In the genomic region with DNA sequence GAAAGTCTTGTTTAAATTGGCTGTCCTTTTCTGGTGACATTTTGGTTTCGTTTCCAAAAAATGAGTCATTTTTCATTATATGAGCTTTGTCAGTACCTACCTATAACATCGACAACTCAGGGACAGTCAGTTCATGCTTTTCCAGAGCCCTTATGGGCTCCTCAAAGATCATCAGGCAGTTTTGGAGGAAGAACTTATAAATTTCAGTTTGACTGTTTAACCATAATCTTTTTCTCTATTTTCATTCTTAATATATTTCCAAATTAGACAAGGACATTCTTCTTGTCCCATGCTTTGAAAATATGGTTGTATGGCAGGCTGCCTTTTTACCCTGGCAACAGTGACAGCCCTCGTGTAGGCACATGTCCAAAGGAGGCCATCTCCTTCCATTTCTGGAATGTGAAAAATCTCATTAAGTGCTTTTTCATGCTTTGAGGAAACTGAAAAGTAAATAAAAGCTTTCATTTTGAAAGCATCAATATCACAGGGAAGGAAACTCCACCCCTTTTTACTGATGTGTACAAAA, we compare ENCODE assay signal across 3 cellular contexts.
TF ChIP-seq lines count a peak whose summit lies in the region.

No MANE protein-coding gene starts in this region.

TF ChIP-seq in HEK293, 187 proteins besides CTCF, POLR2A, EP300 and RAD21:
- TF ChIP-seq, protein P1, sequence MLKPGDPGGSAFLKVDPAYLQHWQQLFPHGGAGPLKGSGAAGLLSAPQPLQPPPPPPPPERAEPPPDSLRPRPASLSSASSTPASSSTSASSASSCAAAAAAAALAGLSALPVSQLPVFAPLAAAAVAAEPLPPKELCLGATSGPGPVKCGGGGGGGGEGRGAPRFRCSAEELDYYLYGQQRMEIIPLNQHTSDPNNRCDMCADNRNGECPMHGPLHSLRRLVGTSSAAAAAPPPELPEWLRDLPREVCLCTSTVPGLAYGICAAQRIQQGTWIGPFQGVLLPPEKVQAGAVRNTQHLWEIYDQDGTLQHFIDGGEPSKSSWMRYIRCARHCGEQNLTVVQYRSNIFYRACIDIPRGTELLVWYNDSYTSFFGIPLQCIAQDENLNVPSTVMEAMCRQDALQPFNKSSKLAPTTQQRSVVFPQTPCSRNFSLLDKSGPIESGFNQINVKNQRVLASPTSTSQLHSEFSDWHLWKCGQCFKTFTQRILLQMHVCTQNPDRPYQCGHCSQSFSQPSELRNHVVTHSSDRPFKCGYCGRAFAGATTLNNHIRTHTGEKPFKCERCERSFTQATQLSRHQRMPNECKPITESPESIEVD (tag by site-specific recombination; IDR thresholded peaks at IDR 0.05): 0 out of 2 replicates have a peak, but pooled peaks have one; percentile 43
- no peak for TF ChIP-seq ZNF791 (tag by site-specific recombination; IDR thresholded peaks at IDR 0.05)

TF ChIP-seq in endothelial cell of umbilical vein, 7 proteins besides CTCF, POLR2A, EP300 and RAD21:
- peak; percentile 4 for TF ChIP-seq FOS (IDR thresholded peaks at IDR 0.05; ENCODE audit: borderline replicate concordance, insufficient read depth, low read length)
- no peak for TF ChIP-seq GATA2 (IDR thresholded peaks at IDR 0.05; ENCODE audit: insufficient read depth, insufficient read length, low read depth, low read length)
- no peak for TF ChIP-seq POLR2AphosphoS5 (IDR thresholded peaks at IDR 0.05; ENCODE audit: insufficient read depth, low read depth, low read length)
- TF ChIP-seq EZH2 (IDR thresholded peaks at IDR 0.05; ENCODE audit: borderline replicate concordance, low read depth, low read length, severe bottlenecking): no peak
- TF ChIP-seq, protein P2, sequence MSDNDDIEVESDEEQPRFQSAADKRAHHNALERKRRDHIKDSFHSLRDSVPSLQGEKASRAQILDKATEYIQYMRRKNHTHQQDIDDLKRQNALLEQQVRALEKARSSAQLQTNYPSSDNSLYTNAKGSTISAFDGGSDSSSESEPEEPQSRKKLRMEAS (IDR thresholded peaks at IDR 0.05; ENCODE audit: insufficient read depth, insufficient read length): no peak
- no peak for TF ChIP-seq MYC (IDR thresholded peaks at IDR 0.05; ENCODE audit: low read depth, low read length)
- TF ChIP-seq JUN (IDR thresholded peaks at IDR 0.05; ENCODE audit: borderline replicate concordance, insufficient read depth, insufficient read length, low read depth): no peak

TF ChIP-seq in WTC11, 78 proteins besides CTCF, POLR2A, EP300 and RAD21:
- TF ChIP-seq USF2 (CRISPR knock-in tag; IDR thresholded peaks at IDR 0.05) (no peak), TP53 (CRISPR knock-in tag; IDR thresholded peaks at IDR 0.05) (no peak), ELF4 (CRISPR knock-in tag; IDR thresholded peaks at IDR 0.05; ENCODE audit: low read depth) (no peak), FOXJ3 (CRISPR knock-in tag; IDR thresholded peaks at IDR 0.05; ENCODE audit: borderline replicate concordance) (no peak), NFYB (CRISPR knock-in tag; conservative IDR thresholded peaks at IDR 0.05; ENCODE audit: low read depth) (no peak), EMX1 (CRISPR knock-in tag; IDR thresholded peaks at IDR 0.05) (no peak), JAZF1 (CRISPR knock-in tag; IDR thresholded peaks at IDR 0.05) (no peak), TEAD1 (CRISPR knock-in tag; IDR thresholded peaks at IDR 0.05) (no peak), FOXK1 (CRISPR knock-in tag; IDR thresholded peaks at IDR 0.05) (no peak), HMGA2 (CRISPR knock-in tag; IDR thresholded peaks at IDR 0.05) (no peak), ESRRA (CRISPR knock-in tag; IDR thresholded peaks at IDR 0.05; ENCODE audit: borderline replicate concordance) (no peak), GABPB1 (CRISPR knock-in tag; IDR thresholded peaks at IDR 0.05) (no peak), MXD4 (CRISPR knock-in tag; IDR thresholded peaks at IDR 0.05; ENCODE audit: borderline replicate concordance) (no peak), GTF2I (CRISPR knock-in tag; conservative IDR thresholded peaks at IDR 0.05) (no peak)
- TF ChIP-seq, protein P3, sequence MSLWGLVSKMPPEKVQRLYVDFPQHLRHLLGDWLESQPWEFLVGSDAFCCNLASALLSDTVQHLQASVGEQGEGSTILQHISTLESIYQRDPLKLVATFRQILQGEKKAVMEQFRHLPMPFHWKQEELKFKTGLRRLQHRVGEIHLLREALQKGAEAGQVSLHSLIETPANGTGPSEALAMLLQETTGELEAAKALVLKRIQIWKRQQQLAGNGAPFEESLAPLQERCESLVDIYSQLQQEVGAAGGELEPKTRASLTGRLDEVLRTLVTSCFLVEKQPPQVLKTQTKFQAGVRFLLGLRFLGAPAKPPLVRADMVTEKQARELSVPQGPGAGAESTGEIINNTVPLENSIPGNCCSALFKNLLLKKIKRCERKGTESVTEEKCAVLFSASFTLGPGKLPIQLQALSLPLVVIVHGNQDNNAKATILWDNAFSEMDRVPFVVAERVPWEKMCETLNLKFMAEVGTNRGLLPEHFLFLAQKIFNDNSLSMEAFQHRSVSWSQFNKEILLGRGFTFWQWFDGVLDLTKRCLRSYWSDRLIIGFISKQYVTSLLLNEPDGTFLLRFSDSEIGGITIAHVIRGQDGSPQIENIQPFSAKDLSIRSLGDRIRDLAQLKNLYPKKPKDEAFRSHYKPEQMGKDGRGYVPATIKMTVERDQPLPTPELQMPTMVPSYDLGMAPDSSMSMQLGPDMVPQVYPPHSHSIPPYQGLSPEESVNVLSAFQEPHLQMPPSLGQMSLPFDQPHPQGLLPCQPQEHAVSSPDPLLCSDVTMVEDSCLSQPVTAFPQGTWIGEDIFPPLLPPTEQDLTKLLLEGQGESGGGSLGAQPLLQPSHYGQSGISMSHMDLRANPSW (CRISPR knock-in tag; conservative IDR thresholded peaks at IDR 0.05; ENCODE audit: low read depth): no peak
- TF ChIP-seq, protein P2 (CRISPR knock-in tag; IDR thresholded peaks at IDR 0.05): no peak
- TF ChIP-seq, protein P4, sequence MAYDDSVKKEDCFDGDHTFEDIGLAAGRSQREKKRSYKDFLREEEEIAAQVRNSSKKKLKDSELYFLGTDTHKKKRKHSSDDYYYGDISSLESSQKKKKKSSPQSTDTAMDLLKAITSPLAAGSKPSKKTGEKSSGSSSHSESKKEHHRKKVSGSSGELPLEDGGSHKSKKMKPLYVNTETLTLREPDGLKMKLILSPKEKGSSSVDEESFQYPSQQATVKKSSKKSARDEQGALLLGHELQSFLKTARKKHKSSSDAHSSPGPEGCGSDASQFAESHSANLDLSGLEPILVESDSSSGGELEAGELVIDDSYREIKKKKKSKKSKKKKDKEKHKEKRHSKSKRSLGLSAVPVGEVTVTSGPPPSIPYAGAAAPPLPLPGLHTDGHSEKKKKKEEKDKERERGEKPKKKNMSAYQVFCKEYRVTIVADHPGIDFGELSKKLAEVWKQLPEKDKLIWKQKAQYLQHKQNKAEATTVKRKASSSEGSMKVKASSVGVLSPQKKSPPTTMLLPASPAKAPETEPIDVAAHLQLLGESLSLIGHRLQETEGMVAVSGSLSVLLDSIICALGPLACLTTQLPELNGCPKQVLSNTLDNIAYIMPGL (CRISPR knock-in tag; IDR thresholded peaks at IDR 0.05): no peak
- TF ChIP-seq, protein P5, sequence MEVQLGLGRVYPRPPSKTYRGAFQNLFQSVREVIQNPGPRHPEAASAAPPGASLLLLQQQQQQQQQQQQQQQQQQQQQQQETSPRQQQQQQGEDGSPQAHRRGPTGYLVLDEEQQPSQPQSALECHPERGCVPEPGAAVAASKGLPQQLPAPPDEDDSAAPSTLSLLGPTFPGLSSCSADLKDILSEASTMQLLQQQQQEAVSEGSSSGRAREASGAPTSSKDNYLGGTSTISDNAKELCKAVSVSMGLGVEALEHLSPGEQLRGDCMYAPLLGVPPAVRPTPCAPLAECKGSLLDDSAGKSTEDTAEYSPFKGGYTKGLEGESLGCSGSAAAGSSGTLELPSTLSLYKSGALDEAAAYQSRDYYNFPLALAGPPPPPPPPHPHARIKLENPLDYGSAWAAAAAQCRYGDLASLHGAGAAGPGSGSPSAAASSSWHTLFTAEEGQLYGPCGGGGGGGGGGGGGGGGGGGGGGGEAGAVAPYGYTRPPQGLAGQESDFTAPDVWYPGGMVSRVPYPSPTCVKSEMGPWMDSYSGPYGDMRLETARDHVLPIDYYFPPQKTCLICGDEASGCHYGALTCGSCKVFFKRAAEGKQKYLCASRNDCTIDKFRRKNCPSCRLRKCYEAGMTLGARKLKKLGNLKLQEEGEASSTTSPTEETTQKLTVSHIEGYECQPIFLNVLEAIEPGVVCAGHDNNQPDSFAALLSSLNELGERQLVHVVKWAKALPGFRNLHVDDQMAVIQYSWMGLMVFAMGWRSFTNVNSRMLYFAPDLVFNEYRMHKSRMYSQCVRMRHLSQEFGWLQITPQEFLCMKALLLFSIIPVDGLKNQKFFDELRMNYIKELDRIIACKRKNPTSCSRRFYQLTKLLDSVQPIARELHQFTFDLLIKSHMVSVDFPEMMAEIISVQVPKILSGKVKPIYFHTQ (CRISPR knock-in tag; IDR thresholded peaks at IDR 0.05): no peak
- TF ChIP-seq, protein P6, sequence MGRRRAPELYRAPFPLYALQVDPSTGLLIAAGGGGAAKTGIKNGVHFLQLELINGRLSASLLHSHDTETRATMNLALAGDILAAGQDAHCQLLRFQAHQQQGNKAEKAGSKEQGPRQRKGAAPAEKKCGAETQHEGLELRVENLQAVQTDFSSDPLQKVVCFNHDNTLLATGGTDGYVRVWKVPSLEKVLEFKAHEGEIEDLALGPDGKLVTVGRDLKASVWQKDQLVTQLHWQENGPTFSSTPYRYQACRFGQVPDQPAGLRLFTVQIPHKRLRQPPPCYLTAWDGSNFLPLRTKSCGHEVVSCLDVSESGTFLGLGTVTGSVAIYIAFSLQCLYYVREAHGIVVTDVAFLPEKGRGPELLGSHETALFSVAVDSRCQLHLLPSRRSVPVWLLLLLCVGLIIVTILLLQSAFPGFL (CRISPR knock-in tag; IDR thresholded peaks at IDR 0.05; ENCODE audit: borderline replicate concordance): no peak
- TF ChIP-seq, protein P7, sequence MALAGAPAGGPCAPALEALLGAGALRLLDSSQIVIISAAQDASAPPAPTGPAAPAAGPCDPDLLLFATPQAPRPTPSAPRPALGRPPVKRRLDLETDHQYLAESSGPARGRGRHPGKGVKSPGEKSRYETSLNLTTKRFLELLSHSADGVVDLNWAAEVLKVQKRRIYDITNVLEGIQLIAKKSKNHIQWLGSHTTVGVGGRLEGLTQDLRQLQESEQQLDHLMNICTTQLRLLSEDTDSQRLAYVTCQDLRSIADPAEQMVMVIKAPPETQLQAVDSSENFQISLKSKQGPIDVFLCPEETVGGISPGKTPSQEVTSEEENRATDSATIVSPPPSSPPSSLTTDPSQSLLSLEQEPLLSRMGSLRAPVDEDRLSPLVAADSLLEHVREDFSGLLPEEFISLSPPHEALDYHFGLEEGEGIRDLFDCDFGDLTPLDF (CRISPR knock-in tag; IDR thresholded peaks at IDR 0.05): no peak
